9 cellular contexts compared by ENCODE assay signal in genomic region chr19:41135390-41136384, GRCh38. TPM values are rescaled to one million over a fixed set of nuclear protein-coding genes. Genes with fewer than 3 reads are reported as not detected.
DNase-seq lines count a peak whose midpoint lies in the region; ATAC-seq, FAIRE-seq and TF ChIP-seq lines count a peak whose summit lies in the region.
"Not testable (repeated sequence)": the region's sequence is repeated elsewhere in the genome, so short reads cannot be mapped to it uniquely, and the experiment has no call there.
"Had no signal": no experiment of that assay in that cellular context is flagged by ENCODE, and none has a peak within 500 bp of the region (broad histone marks: within the 10 kb centered on the region; RNA-seq: fewer than 3 reads in every experiment).

No MANE protein-coding gene starts in this region.

- not testable (repeated sequence) for TF ChIP-seq POLR2A in esophagus squamous epithelium (IDR thresholded peaks at IDR 0.05)

- not testable (repeated sequence) for DNase-seq in CD14-positive monocyte (ENCODE audit: low spot score); HTR-8/SVneo (ENCODE audit: insufficient read length, low spot score); esophagus squamous epithelium (lab: John Stamatoyannopoulos, UW); osteoblast (ENCODE audit: insufficient read length, low spot score, missing footprints)
- DNase-seq in activated CD4-positive, alpha-beta T cell treated with anti-CD3 and anti-CD28 coated beads for 36 hours: peak; percentile 49
- DNase-seq in ascending aorta (ENCODE audit: low spot score in 2 of 2): peak; percentile 19 to 67
- DNase-seq in islet precursor cell: peak; percentile 93
- DNase-seq in stimulated activated CD8-positive, alpha-beta memory T cell treated with anti-CD3 and anti-CD28 coated beads, Interleukin-4, amount 100 ng/mL, for 48 hours: peak; percentile 67

- POLR2A ChIA-PET in activated CD4-positive, alpha-beta T cell treated with anti-CD3 and anti-CD28 coated beads for 36 hours (lab: Charles Lee): not testable (repeated sequence)

- FAIRE-seq in HTR-8/SVneo (lab: Jason Lieb, UNC): peak; percentile 74

- ATAC-seq in activated CD4-positive, alpha-beta T cell treated with anti-CD3 and anti-CD28 coated beads for 36 hours: peak; percentile 99

- peak overlapping the region; percentile 72 to 97 (median 90) for H3K27ac Mint-ChIP-seq in CD14-positive monocyte
- H3K27ac Mint-ChIP-seq in activated CD4-positive, alpha-beta T cell treated with anti-CD3 and anti-CD28 coated beads for 36 hours: peak overlapping the region; percentile 89

- H3K36me3 Mint-ChIP-seq in CD14-positive monocyte; activated CD4-positive, alpha-beta T cell treated with anti-CD3 and anti-CD28 coated beads for 36 hours (ENCODE audit: low read depth): not testable (repeated sequence)

- H3K9me3 Mint-ChIP-seq in CD14-positive monocyte; activated CD4-positive, alpha-beta T cell treated with anti-CD3 and anti-CD28 coated beads for 36 hours (ENCODE audit: low read depth): not testable (repeated sequence)

- not testable (repeated sequence) for H4K20me1 ChIP-seq in osteoblast (ENCODE audit: insufficient read depth, low read length)

- intact Hi-C loops in CD14-positive monocyte (cut with micrococcal nuclease): loop anchor here in 1 of 2 donors (10.0 kb wide), 1 partner anchor 169 kb away; no protein-coding TSS in a partner anchor
- intact Hi-C loops in activated CD4-positive, alpha-beta T cell treated with anti-CD3 and anti-CD28 coated beads for 36 hours (cut with DNase I, micrococcal nuclease); ascending aorta (cut with DNase I): not testable (repeated sequence)
- intact Hi-C loops in esophagus squamous epithelium (cut with DNase I): loop anchor here (10.0 kb wide), 1 partner anchor 471 kb away; no protein-coding TSS in a partner anchor

- H3K27ac ChIP-seq in ascending aorta; osteoblast (ENCODE audit: low read depth, low read length): not testable (repeated sequence)
- H3K27ac ChIP-seq in esophagus squamous epithelium: peak overlapping the region; percentile 44 to 82 (median 66)

- peak overlapping the region; percentile 63 for H3K4me2 ChIP-seq in osteoblast (ENCODE audit: insufficient read depth, low read length)

- CTCF ChIA-PET in activated CD4-positive, alpha-beta T cell treated with anti-CD3 and anti-CD28 coated beads for 36 hours (lab: Charles Lee): not testable (repeated sequence)

- H2AFZ ChIP-seq in osteoblast (ENCODE audit: low read length): peak overlapping the region; percentile 88

- not testable (repeated sequence) for TF ChIP-seq CTCF in CD14-positive monocyte (IDR thresholded peaks at IDR 0.05); ascending aorta (IDR thresholded peaks at IDR 0.05); osteoblast (IDR thresholded peaks at IDR 0.05; ENCODE audit: extremely low read depth, low read depth, low read length)
- TF ChIP-seq CTCF in esophagus squamous epithelium (IDR thresholded peaks at IDR 0.05): peak in 1 of 6 experiments; percentile 11

- H3K27me3 ChIP-seq in ascending aorta; esophagus squamous epithelium; osteoblast (ENCODE audit: insufficient read depth, low read length): not testable (repeated sequence)

- peaks cover 16% of the 10 kb centered on the region for H3K4me1 Mint-ChIP-seq in CD14-positive monocyte
- H3K4me1 Mint-ChIP-seq in activated CD4-positive, alpha-beta T cell treated with anti-CD3 and anti-CD28 coated beads for 36 hours: not testable (repeated sequence)

- not testable (repeated sequence) for H3K36me3 ChIP-seq in ascending aorta; esophagus squamous epithelium; osteoblast (ENCODE audit: insufficient read depth, low read length)

- H3K79me2 ChIP-seq in osteoblast (ENCODE audit: insufficient read depth, low read length): not testable (repeated sequence)

- H3K4me1 ChIP-seq in ascending aorta; osteoblast (ENCODE audit: insufficient read depth, low read length): not testable (repeated sequence)
- peaks cover 0 to 45% (median 0%) of the 10 kb centered on the region in 3 donors for H3K4me1 ChIP-seq in esophagus squamous epithelium

- peak overlapping the region; percentile 93 to 97 for H3K4me3 Mint-ChIP-seq in CD14-positive monocyte
- peak overlapping the region; percentile 76 for H3K4me3 Mint-ChIP-seq in activated CD4-positive, alpha-beta T cell treated with anti-CD3 and anti-CD28 coated beads for 36 hours

- H3K4me3 ChIP-seq in ascending aorta (peak overlapping the region; percentile 45 to 61), esophagus squamous epithelium (peak overlapping the region; percentile 22 to 61 (median 51)), osteoblast (ENCODE audit: insufficient read depth, low read length) (peak overlapping the region; percentile 61)

- not testable (repeated sequence) for H3K9me3 ChIP-seq in ascending aorta; esophagus squamous epithelium; osteoblast (ENCODE audit: low read depth, low read length)

- H3K27me3 Mint-ChIP-seq in CD14-positive monocyte (ENCODE audit: low read depth in 3 of 3): peaks cover 22 to 36% (median 26%) of the 10 kb centered on the region in 3 donors
- H3K27me3 Mint-ChIP-seq in activated CD4-positive, alpha-beta T cell treated with anti-CD3 and anti-CD28 coated beads for 36 hours: peaks cover 12% of the 10 kb centered on the region

- 15 to 36% methylated on average over 10 to 26 of the region's 76 CpGs for WGBS in esophagus squamous epithelium, 2 donors

RNA-seq across cellular contexts. Expression of gene CYP2F1, which starts 21.5 kb away (rescaled TPM):
- not detected for polyA plus RNA-seq in CD14-positive monocyte
- not detected for total RNA-seq in activated CD4-positive, alpha-beta T cell treated with anti-CD3 and anti-CD28 coated beads for 36 hours
- not detected for total RNA-seq in ascending aorta
- 1 to 10 TPM in 1 of 4 donors, under 1 TPM in 1, not detected in 2; 0.19 to 1.6 TPM for total RNA-seq in esophagus squamous epithelium
- total RNA-seq in osteoblast: not detected in 2 replicates
- total RNA-seq: OCI-LY7 had no signal

RNA-seq across cellular contexts. Expression of gene CYP2A13, which starts 47.4 kb away (rescaled TPM):
- not detected for polyA plus RNA-seq in CD14-positive monocyte
- not detected for total RNA-seq in activated CD4-positive, alpha-beta T cell treated with anti-CD3 and anti-CD28 coated beads for 36 hours
- total RNA-seq in ascending aorta (not detected), esophagus squamous epithelium (not detected), osteoblast (not detected in 2 replicates)
- total RNA-seq: OCI-LY7 had no signal

RNA-seq across cellular contexts. Expression of gene CYP2S1, which starts 57.3 kb away (rescaled TPM):
- 10 to 100 TPM; 10.3 to 20.3 TPM for polyA plus RNA-seq in CD14-positive monocyte
- total RNA-seq in activated CD4-positive, alpha-beta T cell treated with anti-CD3 and anti-CD28 coated beads for 36 hours: under 1 TPM; 0.46 to 0.84 TPM
- not detected for total RNA-seq in ascending aorta
- total RNA-seq in esophagus squamous epithelium: 10 to 100 TPM; 12.4 to 20.3 (median 15.2) TPM
- total RNA-seq in osteoblast: not detected in 2 replicates
- total RNA-seq: OCI-LY7 had no signal

Comparison
In these comparisons a context has a peak if more than half of its experiments do, and no peak if none do; other contexts are left out.
1. RNA of gene CYP2S1, which starts 57.3 kb away (total RNA-seq): 12.4 to 20.3 TPM in esophagus squamous epithelium; 0.46 to 0.84 TPM in activated CD4-positive, alpha-beta T cell treated with anti-CD3 and anti-CD28 coated beads for 36 hours, not detected in ascending aorta (single experiment) and not detected in osteoblast; every median in the first group is over 4 times any median in the second.
2. Peak in every context shown above with its lines, with median percentiles within 50 percentile points of each other: H3K4me3 ChIP-seq.